ENCODE assay signal across 26 cellular contexts in the genomic region with DNA sequence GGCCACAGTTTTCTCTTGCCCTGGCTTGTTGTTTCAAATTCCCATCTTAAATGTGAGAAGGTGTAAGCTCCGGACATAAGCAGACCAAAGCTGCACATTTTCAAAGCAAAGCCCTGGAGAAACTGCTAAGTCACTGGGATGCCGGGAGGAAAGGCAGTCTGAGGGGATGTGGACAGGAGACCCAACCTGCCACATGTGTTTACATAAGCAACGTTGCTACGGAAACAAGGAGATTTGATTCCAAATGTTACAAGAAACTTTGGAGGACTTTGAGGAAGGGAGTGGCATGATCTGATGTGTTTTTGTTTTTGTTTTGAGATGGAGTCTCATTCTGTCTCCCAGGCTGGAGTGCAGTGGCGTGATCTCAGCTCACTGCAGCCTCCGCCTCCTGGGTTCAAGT. TPM values are rescaled to one million over a fixed set of nuclear protein-coding genes. Genes with fewer than 3 reads are reported as not detected.
"Had no signal": no experiment of that assay in that cellular context is flagged by ENCODE, and none has a peak within 500 bp of the region (broad histone marks: within the 10 kb centered on the region; RNA-seq: fewer than 3 reads in every experiment).

No MANE protein-coding gene starts in this region.

- ATAC-seq: activated T-helper 17 cell treated with anti-CD3 and anti-CD28 coated beads, Interleukin-2, amount 50 U/mL, for 72 hours; gastroesophageal sphincter; left cardiac atrium; sciatic nerve; stimulated activated memory B cell treated with anti-CD40 and anti-IgM and Interleukin-4, amounts not matched to agents 10 μg/mL and 1 μg/mL and 100 μg/mL, for 72 hours had no signal

- H3K27ac ChIP-seq: coronary artery, esophagus squamous epithelium, gastroesophageal sphincter, transverse colon, uterus had no signal

- H3K4me1 Mint-ChIP-seq: activated T-helper 17 cell treated with anti-CD3 and anti-CD28 coated beads, Interleukin-2, amount 50 U/mL, for 72 hours; memory B cell; stimulated activated memory B cell treated with anti-CD40 and anti-IgM and Interleukin-4, amounts not matched to agents 10 μg/mL and 1 μg/mL and 100 μg/mL, for 72 hours had no signal

- H3K4me3 Mint-ChIP-seq: activated naive CD8-positive, alpha-beta T cell; activated T-cell treated with anti-CD3 and anti-CD28 coated beads, Interleukin-2, amount 50 U/mL, for 24 hours; activated T-helper 17 cell treated with anti-CD3 and anti-CD28 coated beads, Interleukin-2, amount 50 U/mL, for 72 hours; memory B cell; nephron; stimulated activated memory B cell treated with anti-CD40 and anti-IgM and Interleukin-4, amounts not matched to agents 10 μg/mL and 1 μg/mL and 100 μg/mL, for 72 hours had no signal

- DNase-seq: activated CD8-positive, alpha-beta memory T cell treated with anti-CD3 and anti-CD28 coated beads for 24 hours; activated CD8-positive, alpha-beta memory T cell treated with anti-CD3 and anti-CD28 coated beads, Interleukin-2, amount 50 U/mL, for 4 hours; activated naive CD4-positive, alpha-beta T cell; activated T-cell treated with anti-CD3 and anti-CD28 coated beads, Interleukin-2, amount 50 U/mL, for 24 hours; amniotic stem cell; cerebellar nuclear complex; esophagus squamous epithelium; head of caudate nucleus; hypothalamus; left cardiac atrium; nucleus accumbens; small intestine; stimulated activated CD4-positive, alpha-beta T cell treated with anti-CD3 and anti-CD28 coated beads, Interleukin-2, amount 100 ng/mL, for 24 hours; transverse colon; uterus had no signal

- H3K4me3 ChIP-seq: coronary artery, esophagus squamous epithelium, gastroesophageal sphincter, transverse colon, uterus had no signal

- H3K27me3 ChIP-seq: esophagus squamous epithelium, gastroesophageal sphincter, transverse colon, uterus had no signal

- H3K9me3 ChIP-seq: esophagus squamous epithelium, gastroesophageal sphincter, transverse colon, uterus had no signal

- H3K27ac Mint-ChIP-seq: activated naive CD8-positive, alpha-beta T cell; activated T-helper 17 cell treated with anti-CD3 and anti-CD28 coated beads, Interleukin-2, amount 50 U/mL, for 72 hours; memory B cell; nephron; stimulated activated memory B cell treated with anti-CD40 and anti-IgM and Interleukin-4, amounts not matched to agents 10 μg/mL and 1 μg/mL and 100 μg/mL, for 72 hours had no signal

- H3K27me3 Mint-ChIP-seq: activated naive CD8-positive, alpha-beta T cell; activated T-cell treated with anti-CD3 and anti-CD28 coated beads, Interleukin-2, amount 50 U/mL, for 24 hours; activated T-helper 17 cell treated with anti-CD3 and anti-CD28 coated beads, Interleukin-2, amount 50 U/mL, for 72 hours; memory B cell; stimulated activated memory B cell treated with anti-CD40 and anti-IgM and Interleukin-4, amounts not matched to agents 10 μg/mL and 1 μg/mL and 100 μg/mL, for 72 hours had no signal

- H3K36me3 ChIP-seq: esophagus squamous epithelium, gastroesophageal sphincter, transverse colon, uterus had no signal

- H3K4me1 ChIP-seq: esophagus squamous epithelium, gastroesophageal sphincter, transverse colon, uterus had no signal

- FAIRE-seq: islet of Langerhans, small intestine, TTC549 had no signal

RNA-seq across cellular contexts. Expression of a gene that starts 25.7 kb away (rescaled TPM):
- total RNA-seq: activated T-helper 17 cell treated with anti-CD3 and anti-CD28 coated beads, Interleukin-2, amount 50 U/mL, for 72 hours; gastroesophageal sphincter; mononuclear cell; transverse colon had no signal
